22 cellular contexts compared by ENCODE assay signal in the genomic region with DNA sequence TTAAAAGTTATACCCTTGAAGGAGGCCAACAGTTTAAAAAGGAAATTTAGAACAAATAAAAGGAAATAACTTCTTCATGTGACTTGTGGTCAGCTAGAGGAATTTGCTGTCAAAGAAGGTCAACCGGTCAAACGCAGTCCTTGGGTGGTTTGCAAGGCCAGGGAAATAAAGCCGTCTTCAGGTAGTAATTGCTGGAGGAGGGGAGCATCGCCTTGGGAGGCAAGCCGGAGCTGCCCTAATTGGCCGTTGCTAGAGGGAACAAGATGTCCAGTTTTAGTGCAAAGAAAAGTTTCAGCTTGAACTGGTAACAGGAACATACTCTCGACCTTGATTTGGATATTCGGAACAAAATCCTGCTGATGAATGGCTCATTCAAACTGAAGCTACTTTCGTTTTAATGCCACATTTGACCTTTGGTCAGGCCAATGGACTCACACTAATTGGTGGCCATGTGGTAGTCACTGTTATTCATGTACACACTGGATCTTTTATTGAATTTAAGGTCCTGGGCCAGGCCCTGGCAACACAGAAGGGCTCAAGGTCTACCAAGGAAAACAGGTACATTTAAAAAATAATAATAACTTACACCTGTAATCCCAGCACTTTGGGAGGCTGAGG. TPM values are rescaled to one million over a fixed set of nuclear protein-coding genes. Genes with fewer than 3 reads are reported as not detected.
DNase-seq lines count a peak whose midpoint lies in the region; ATAC-seq, FAIRE-seq and TF ChIP-seq lines count a peak whose summit lies in the region.
"Had no signal": no experiment of that assay in that cellular context is flagged by ENCODE, and none has a peak within 500 bp of the region (broad histone marks: within the 10 kb centered on the region; RNA-seq: fewer than 3 reads in every experiment).

No MANE protein-coding gene starts in this region.

- no peaks in the 10 kb centered on the region for H3K9me3 ChIP-seq in kidney (ENCODE audit: control insufficient read depth in 1 of 2, low read length in 2 of 2)
- H3K9me3 ChIP-seq: tibial nerve had no signal

- no peaks in the 10 kb centered on the region for H3K36me3 ChIP-seq in kidney (ENCODE audit: control insufficient read depth in 1 of 2, insufficient read depth in 2 of 2, low read length in 2 of 2)
- H3K36me3 ChIP-seq: tibial nerve had no signal

- no peak for FAIRE-seq in kidney (lab: Jason Lieb, UNC)

- no peak for ATAC-seq in GM21447 (IDR thresholded peaks at IDR 0.05; ENCODE audit: unreplicated experiment)
- ATAC-seq: naive thymus-derived CD8-positive, alpha-beta T cell; stimulated activated naive B cell treated with anti-CD40 and anti-IgM and Interleukin-4, amounts not matched to agents 10 μg/mL and 1 μg/mL and 100 μg/mL, for 72 hours had no signal

- intact Hi-C loops in kidney (cut with DNase I), result no loop called here
- intact Hi-C loops in activated T-helper 1 cell treated with anti-CD3 and anti-CD28 coated beads, Interleukin-12 subunit alpha, Interleukin-12 subunit beta, Interleukin-2, Interleukin-4 antibody, amounts not matched to agents 30 ng/mL and 10 ng/mL and 1 ng/mL, durations not matched to agents 14 hours and 24 hours and 36 hours (cut with micrococcal nuclease), result no loop called here

- H3K27ac Mint-ChIP-seq in activated T-helper 1 cell treated with anti-CD3 and anti-CD28 coated beads, Interleukin-12 subunit alpha, Interleukin-12 subunit beta, Interleukin-2, Interleukin-4 antibody, amounts not matched to agents 30 ng/mL and 10 ng/mL and 1 ng/mL, durations not matched to agents 14 hours and 24 hours and 36 hours, result no peak overlapping the region
- H3K27ac Mint-ChIP-seq: brain; CD4-positive, alpha-beta T cell; naive thymus-derived CD8-positive, alpha-beta T cell; stimulated activated naive B cell treated with anti-CD40 and anti-IgM and Interleukin-4, amounts not matched to agents 10 μg/mL and 1 μg/mL and 100 μg/mL, for 72 hours had no signal

- H3K27ac ChIP-seq in kidney (ENCODE audit: low read depth in 2 of 2, low read length in 2 of 2), result no peak overlapping the region
- H3K27ac ChIP-seq: GM23248 had no signal

- H3K4me1 Mint-ChIP-seq in activated T-helper 1 cell treated with anti-CD3 and anti-CD28 coated beads, Interleukin-12 subunit alpha, Interleukin-12 subunit beta, Interleukin-2, Interleukin-4 antibody, amounts not matched to agents 30 ng/mL and 10 ng/mL and 1 ng/mL, durations not matched to agents 14 hours and 24 hours and 36 hours (ENCODE audit: low read depth), result no peaks in the 10 kb centered on the region
- H3K4me1 Mint-ChIP-seq: brain; naive thymus-derived CD8-positive, alpha-beta T cell; stimulated activated naive B cell treated with anti-CD40 and anti-IgM and Interleukin-4, amounts not matched to agents 10 μg/mL and 1 μg/mL and 100 μg/mL, for 72 hours had no signal

- peak overlapping the region; percentile 36 to 46 for H3K4me3 ChIP-seq in kidney (ENCODE audit: low read length in 2 of 2)
- H3K4me3 ChIP-seq: GM23248, tibial nerve had no signal

- no peaks in the 10 kb centered on the region for H3K9me3 Mint-ChIP-seq in activated T-helper 1 cell treated with anti-CD3 and anti-CD28 coated beads, Interleukin-12 subunit alpha, Interleukin-12 subunit beta, Interleukin-2, Interleukin-4 antibody, amounts not matched to agents 30 ng/mL and 10 ng/mL and 1 ng/mL, durations not matched to agents 14 hours and 24 hours and 36 hours
- H3K9me3 Mint-ChIP-seq: CD4-positive, alpha-beta T cell; stimulated activated naive B cell treated with anti-CD40 and anti-IgM and Interleukin-4, amounts not matched to agents 10 μg/mL and 1 μg/mL and 100 μg/mL, for 72 hours had no signal

- H3K4me1 ChIP-seq in kidney (ENCODE audit: control insufficient read depth in 1 of 2, insufficient read depth in 1 of 2, low read depth in 1 of 2, low read length in 2 of 2), result peaks cover 0 to 2% of the 10 kb centered on the region in 2 donors

- no peaks in the 10 kb centered on the region for H3K36me3 Mint-ChIP-seq in activated T-helper 1 cell treated with anti-CD3 and anti-CD28 coated beads, Interleukin-12 subunit alpha, Interleukin-12 subunit beta, Interleukin-2, Interleukin-4 antibody, amounts not matched to agents 30 ng/mL and 10 ng/mL and 1 ng/mL, durations not matched to agents 14 hours and 24 hours and 36 hours (ENCODE audit: low read depth)
- H3K36me3 Mint-ChIP-seq: brain; naive thymus-derived CD8-positive, alpha-beta T cell; stimulated activated naive B cell treated with anti-CD40 and anti-IgM and Interleukin-4, amounts not matched to agents 10 μg/mL and 1 μg/mL and 100 μg/mL, for 72 hours had no signal

- DNase-seq in EH (ENCODE audit: low read depth) (peak; percentile 57), amniotic epithelial cell (ENCODE audit: low read depth) (peak; percentile 32), kidney (no peak), renal cortical epithelial cell (ENCODE audit: low read depth) (peak; percentile 87), KG1 (lab: John Stamatoyannopoulos, UW) (no peak)
- no peak for DNase-seq in activated CD4-positive, alpha-beta T cell treated with anti-CD3 and anti-CD28 coated beads, Interleukin-2, amount 50 U/mL, for 4 hours
- DNase-seq in activated T-helper 1 cell treated with anti-CD3 and anti-CD28 coated beads, Interleukin-12 subunit alpha, Interleukin-12 subunit beta, Interleukin-2, Interleukin-4 antibody, amounts not matched to agents 30 ng/mL and 10 ng/mL and 1 ng/mL, durations not matched to agents 14 hours and 24 hours and 36 hours (ENCODE audit: low spot score), result no peak
- DNase-seq: activated naive CD4-positive, alpha-beta T cell treated with Interleukin-2 at 50 U/mL for 16 hours; CD4-positive, alpha-beta T cell; cortex of kidney; DMS79; GM23248; mammary epithelial cell; MM.1S; naive thymus-derived CD8-positive, alpha-beta T cell; NCI-H187 treated with DMSO at 0.1 percent for 48 hours; NCI-H510A; stimulated activated naive B cell treated with anti-CD40 and anti-IgM and Interleukin-4, amounts not matched to agents 10 μg/mL and 1 μg/mL and 100 μg/mL, for 72 hours; T-helper 1 cell had no signal

- TF ChIP-seq CTCF in kidney (IDR thresholded peaks at IDR 0.05; ENCODE audit: borderline replicate concordance, extremely low read depth, insufficient read depth), result no peak

- H3K27me3 Mint-ChIP-seq in activated T-helper 1 cell treated with anti-CD3 and anti-CD28 coated beads, Interleukin-12 subunit alpha, Interleukin-12 subunit beta, Interleukin-2, Interleukin-4 antibody, amounts not matched to agents 30 ng/mL and 10 ng/mL and 1 ng/mL, durations not matched to agents 14 hours and 24 hours and 36 hours (ENCODE audit: insufficient read depth), result peaks cover 1% of the 10 kb centered on the region
- H3K27me3 Mint-ChIP-seq: CD4-positive, alpha-beta T cell had no signal

- no peak overlapping the region for H3K4me3 Mint-ChIP-seq in activated T-helper 1 cell treated with anti-CD3 and anti-CD28 coated beads, Interleukin-12 subunit alpha, Interleukin-12 subunit beta, Interleukin-2, Interleukin-4 antibody, amounts not matched to agents 30 ng/mL and 10 ng/mL and 1 ng/mL, durations not matched to agents 14 hours and 24 hours and 36 hours
- H3K4me3 Mint-ChIP-seq: brain; CD4-positive, alpha-beta T cell; naive thymus-derived CD8-positive, alpha-beta T cell; stimulated activated naive B cell treated with anti-CD40 and anti-IgM and Interleukin-4, amounts not matched to agents 10 μg/mL and 1 μg/mL and 100 μg/mL, for 72 hours had no signal

- no peak overlapping the region for H3K9ac ChIP-seq in kidney (ENCODE audit: low read length in 2 of 2)
- H3K9ac ChIP-seq: GM23248 had no signal

RNA-seq across cellular contexts. Expression of a gene that starts 47.0 kb away (rescaled TPM):
- total RNA-seq in kidney, result 52.4 TPM
- polyA plus RNA-seq in kidney (ENCODE audit: insufficient read depth, low read depth, low replicate concordance), result 7.6 TPM
- 32.1 and 79.5 TPM in 2 replicates for total RNA-seq in renal cortical epithelial cell
- 0.07 and 0.41 TPM in 2 replicates for total RNA-seq in activated T-helper 1 cell treated with anti-CD3 and anti-CD28 coated beads, Interleukin-12 subunit alpha, Interleukin-12 subunit beta, Interleukin-2, Interleukin-4 antibody, amounts not matched to agents 30 ng/mL and 10 ng/mL and 1 ng/mL, durations not matched to agents 14 hours and 24 hours and 36 hours
- total RNA-seq: CD4-positive, alpha-beta T cell; naive thymus-derived CD8-positive, alpha-beta T cell had no signal

Comparison
In these comparisons a context has a peak if more than half of its experiments do, and no peak if none do; other contexts are left out.
1. DNase-seq: peak in EH (single experiment), amniotic epithelial cell (single experiment) and renal cortical epithelial cell (single experiment); none in kidney (single experiment), activated CD4-positive, alpha-beta T cell treated with anti-CD3 and anti-CD28 coated beads, Interleukin-2, amount 50 U/mL, for 4 hours (0 of 2), KG1 (single experiment) and activated T-helper 1 cell treated with anti-CD3 and anti-CD28 coated beads, Interleukin-12 subunit alpha, Interleukin-12 subunit beta, Interleukin-2, Interleukin-4 antibody, amounts not matched to agents 30 ng/mL and 10 ng/mL and 1 ng/mL, durations not matched to agents 14 hours and 24 hours and 36 hours (single experiment).
2. RNA of a gene that starts 47.0 kb away (total RNA-seq): 32.1 to 79.5 TPM in renal cortical epithelial cell and 52.4 TPM in kidney (single experiment); 0.07 to 0.41 TPM in activated T-helper 1 cell treated with anti-CD3 and anti-CD28 coated beads, Interleukin-12 subunit alpha, Interleukin-12 subunit beta, Interleukin-2, Interleukin-4 antibody, amounts not matched to agents 30 ng/mL and 10 ng/mL and 1 ng/mL, durations not matched to agents 14 hours and 24 hours and 36 hours; every median in the first group is over 10 times any median in the second.